ENCODE assay signal across 18 cellular contexts in the genomic region with DNA sequence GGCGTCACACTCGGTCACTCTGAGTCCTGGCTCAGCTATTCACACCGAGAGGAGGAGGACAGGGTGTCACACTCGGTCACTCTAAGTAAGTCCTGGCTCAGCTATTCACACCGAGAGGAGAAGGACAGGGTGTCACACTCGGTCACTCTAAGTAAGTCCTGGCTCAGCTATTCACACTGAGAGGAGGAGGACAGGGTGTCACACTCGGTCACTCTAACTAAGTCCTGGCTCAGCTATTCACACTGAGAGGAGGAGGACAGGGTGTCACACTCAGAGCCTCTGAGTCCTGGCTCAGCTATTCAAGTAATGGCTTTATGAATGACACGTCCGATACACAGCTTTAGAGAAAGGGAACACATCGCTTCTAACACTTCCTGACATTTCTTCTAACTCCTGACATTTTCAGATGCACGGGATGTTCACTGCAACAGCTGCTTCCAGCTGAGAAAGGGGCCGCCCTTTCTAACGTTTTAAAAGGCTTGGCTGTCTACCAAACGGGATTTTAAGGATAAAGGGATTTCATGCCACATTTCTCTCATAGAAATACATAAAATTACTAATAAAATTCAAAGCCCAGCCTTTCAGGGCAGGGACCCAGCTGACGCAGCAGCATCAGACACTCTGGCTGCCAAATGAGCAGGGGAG. TPM values are rescaled to one million over a fixed set of nuclear protein-coding genes. Genes with fewer than 3 reads are reported as not detected.
DNase-seq lines count a peak whose midpoint lies in the region; ATAC-seq, FAIRE-seq and TF ChIP-seq lines count a peak whose summit lies in the region.
"Had no signal": no experiment of that assay in that cellular context is flagged by ENCODE, and none has a peak within 500 bp of the region (broad histone marks: within the 10 kb centered on the region; RNA-seq: fewer than 3 reads in every experiment).

No MANE protein-coding gene starts in this region.

- H2BK120ac ChIP-seq in trophoblast cell (ENCODE audit: insufficient read depth, low read length, poor library complexity) = no peak overlapping the region

- peak overlapping the region; percentile 53 for H3K27ac ChIP-seq in hepatocyte
- H3K27ac ChIP-seq in smooth muscle cell (ENCODE audit: low read depth) = no peak overlapping the region
- no peak overlapping the region for H3K27ac ChIP-seq in trophoblast cell (ENCODE audit: low read depth, low read length)
- H3K27ac ChIP-seq: BLaER1 had no signal

- no peak overlapping the region for H3K18ac ChIP-seq in trophoblast cell (ENCODE audit: low read length)

- TF ChIP-seq CTCF in hepatocyte (IDR thresholded peaks at IDR 0.05; ENCODE audit: poor library complexity) (no peak), smooth muscle cell (IDR thresholded peaks at IDR 0.05; ENCODE audit: borderline replicate concordance, insufficient read depth, poor library complexity, severe bottlenecking) (no peak)

- WGBS in hepatocyte (ENCODE audit: low lambda C conversion rate, missing lambda C conversion rate) = 83% methylated on average over 14 of the region's 15 CpGs
- 75% methylated on average over 14 of the region's 15 CpGs for WGBS in smooth muscle cell (ENCODE audit: low lambda C conversion rate)
- no CpG with 5 or more reads among the region's 15 CpGs for WGBS in trophoblast cell (ENCODE audit: extremely low coverage, insufficient coverage, insufficient read length)

- no peak overlapping the region for H3K14ac ChIP-seq in trophoblast cell (ENCODE audit: low read length)

- H3K4me1 ChIP-seq in hepatocyte (ENCODE audit: insufficient read depth) = no peaks in the 10 kb centered on the region
- no peaks in the 10 kb centered on the region for H3K4me1 ChIP-seq in smooth muscle cell (ENCODE audit: low read depth)
- H3K4me1 ChIP-seq in trophoblast cell (ENCODE audit: control insufficient read depth in 1 of 2, insufficient read depth in 2 of 2, low read length in 2 of 2) = no peaks in the 10 kb centered on the region

- H3K9me2 ChIP-seq in hepatocyte (replicated peaks; ENCODE audit: insufficient read depth) = no peaks in the 10 kb centered on the region

- H3K4ac ChIP-seq in trophoblast cell (ENCODE audit: low read depth, low read length) = no peak overlapping the region

- no peak overlapping the region for H2BK5ac ChIP-seq in trophoblast cell (ENCODE audit: low read depth, low read length, poor library complexity)

- H3K4me3 ChIP-seq in hepatocyte = no peak overlapping the region
- H3K4me3 ChIP-seq in smooth muscle cell = no peak overlapping the region
- H3K4me3 ChIP-seq in trophoblast cell (ENCODE audit: low read depth, low read length) = no peak overlapping the region
- H3K4me3 ChIP-seq: BLaER1 had no signal

- H4K8ac ChIP-seq in trophoblast cell (ENCODE audit: low read depth, low read length) = no peak overlapping the region

- no peak for ATAC-seq in activated T-helper 17 cell treated with anti-CD3 and anti-CD28 coated beads, Interleukin-2, amount 50 U/mL, for 72 hours (replicated peaks)
- ATAC-seq in GM21786 (IDR thresholded peaks at IDR 0.05; ENCODE audit: unreplicated experiment) = no peak

- H3K79me1 ChIP-seq in trophoblast cell (ENCODE audit: low read length) = no peaks in the 10 kb centered on the region

- H3K9me3 ChIP-seq in hepatocyte (ENCODE audit: low read depth) (no peaks in the 10 kb centered on the region), smooth muscle cell (replicated peaks; ENCODE audit: low read depth) (no peaks in the 10 kb centered on the region), trophoblast cell (ENCODE audit: insufficient read depth, low read depth, low read length) (peaks cover 4% of the 10 kb centered on the region)
- H3K9me3 ChIP-seq: BLaER1 had no signal

- no peak overlapping the region for H4K91ac ChIP-seq in trophoblast cell (ENCODE audit: low read depth, low read length)

- peaks cover 54% of the 10 kb centered on the region for H3K36me3 Mint-ChIP-seq in activated T-helper 17 cell treated with anti-CD3 and anti-CD28 coated beads, Interleukin-2, amount 50 U/mL, for 72 hours (ENCODE audit: low read depth)

- H3K79me2 ChIP-seq in hepatocyte = peaks cover 8% of the 10 kb centered on the region
- H3K79me2 ChIP-seq in smooth muscle cell (ENCODE audit: low read depth) = no peaks in the 10 kb centered on the region
- H3K79me2 ChIP-seq in trophoblast cell (ENCODE audit: control insufficient read depth, insufficient read depth, low read length, poor library complexity) = no peaks in the 10 kb centered on the region

- no peak overlapping the region for H2AK5ac ChIP-seq in trophoblast cell (ENCODE audit: low read length)

- peak overlapping the region; percentile 38 for H3K27ac Mint-ChIP-seq in activated T-helper 17 cell treated with anti-CD3 and anti-CD28 coated beads, Interleukin-2, amount 50 U/mL, for 72 hours

- no peaks in the 10 kb centered on the region for H3K4me1 Mint-ChIP-seq in activated T-helper 17 cell treated with anti-CD3 and anti-CD28 coated beads, Interleukin-2, amount 50 U/mL, for 72 hours

- H3K27me3 ChIP-seq in hepatocyte (no peaks in the 10 kb centered on the region), smooth muscle cell (ENCODE audit: low read depth) (no peaks in the 10 kb centered on the region), trophoblast cell (ENCODE audit: insufficient read depth, low read length) (no peaks in the 10 kb centered on the region)
- H3K27me3 ChIP-seq: BLaER1 had no signal

- H3F3A ChIP-seq in smooth muscle cell (ENCODE audit: low read depth) = no peaks in the 10 kb centered on the region

- no peak for FAIRE-seq in GM19239 (lab: Jason Lieb, UNC)
- FAIRE-seq: HTR-8/SVneo had no signal

- H3K4me2 ChIP-seq in hepatocyte = no peak overlapping the region
- H3K4me2 ChIP-seq in smooth muscle cell = peak overlapping the region; percentile 18
- H3K4me2 ChIP-seq in trophoblast cell (ENCODE audit: low read length) = no peak overlapping the region
- H3K4me2 ChIP-seq: BLaER1 had no signal

- peak; percentile 26 for DNase-seq in EH (ENCODE audit: low read depth)
- DNase-seq in hepatocyte (ENCODE audit: low spot score) = peak; percentile 61
- DNase-seq in smooth muscle cell (lab: John Stamatoyannopoulos, UW; ENCODE audit: unreplicated experiment) = no peak
- no peak for DNase-seq in SW 1271 (lab: John Stamatoyannopoulos, UW)
- DNase-seq in trophoblast cell = no peak
- DNase-seq in GM19239 (ENCODE audit: insufficient read length, low spot score) = no peak
- DNase-seq: activated CD8-positive, alpha-beta memory T cell treated with anti-CD3 and anti-CD28 coated beads, Interleukin-2, amount 50 U/mL, for 4 hours; activated naive CD4-positive, alpha-beta T cell treated with anti-CD3 and anti-CD28 coated beads, Interleukin-2, amount 50 U/mL, for 16 hours; DND-41; NCI-H226 had no signal

- H3K27me3 Mint-ChIP-seq in activated T-helper 17 cell treated with anti-CD3 and anti-CD28 coated beads, Interleukin-2, amount 50 U/mL, for 72 hours = no peaks in the 10 kb centered on the region
- H3K27me3 Mint-ChIP-seq: central memory CD8-positive, alpha-beta T cell had no signal

- H4K12ac ChIP-seq in trophoblast cell (ENCODE audit: low read depth, low read length) = no peak overlapping the region

- H4K20me1 ChIP-seq in hepatocyte (ENCODE audit: insufficient read depth, poor library complexity, severe bottlenecking) (no peaks in the 10 kb centered on the region), smooth muscle cell (ENCODE audit: low read depth) (peaks cover 50% of the 10 kb centered on the region)

- H3K23ac ChIP-seq in trophoblast cell (ENCODE audit: low read length) = no peak overlapping the region

- no peaks in the 10 kb centered on the region for H3K9me3 Mint-ChIP-seq in activated T-helper 17 cell treated with anti-CD3 and anti-CD28 coated beads, Interleukin-2, amount 50 U/mL, for 72 hours
- H3K9me3 Mint-ChIP-seq: central memory CD8-positive, alpha-beta T cell; neural crest cell had no signal

- H2AFZ ChIP-seq in hepatocyte = no peak overlapping the region
- no peak overlapping the region for H2AFZ ChIP-seq in smooth muscle cell (ENCODE audit: low read depth)
- no peak overlapping the region for H2AFZ ChIP-seq in trophoblast cell (ENCODE audit: insufficient read depth, low read length, poor library complexity)

- H3K36me3 ChIP-seq in hepatocyte (replicated peaks; ENCODE audit: insufficient read depth, low read depth) (no peaks in the 10 kb centered on the region), smooth muscle cell (ENCODE audit: low read depth) (no peaks in the 10 kb centered on the region), trophoblast cell (ENCODE audit: control insufficient read depth in 1 of 2, insufficient read depth in 2 of 2, low read length in 2 of 2) (peaks cover 38 to 44% of the 10 kb centered on the region in 2 experiments)

- H3K9ac ChIP-seq in smooth muscle cell (ENCODE audit: low read depth) (no peak overlapping the region), trophoblast cell (ENCODE audit: low read length) (no peak overlapping the region)
- H3K9ac ChIP-seq: BLaER1 had no signal

- no peak overlapping the region for H3K4me3 Mint-ChIP-seq in activated T-helper 17 cell treated with anti-CD3 and anti-CD28 coated beads, Interleukin-2, amount 50 U/mL, for 72 hours
- H3K4me3 Mint-ChIP-seq: central memory CD8-positive, alpha-beta T cell; neural crest cell had no signal

- H2BK12ac ChIP-seq in trophoblast cell (ENCODE audit: low read length) = no peak overlapping the region

RNA-seq across cellular contexts. Expression of a gene that starts 28.1 kb away (rescaled TPM):
- 1 to 10 TPM in 1 of 2 donors, under 1 TPM in 1; 0.48 to 3.8 TPM for total RNA-seq in activated T-helper 17 cell treated with anti-CD3 and anti-CD28 coated beads, Interleukin-2, amount 50 U/mL, for 72 hours
- total RNA-seq in hepatocyte (not detected in 2 replicates), smooth muscle cell (not detected in 2 replicates)
- polyA plus RNA-seq in hepatocyte (1.1 and 2.9 TPM in 2 replicates), smooth muscle cell (2.7 and 3.1 TPM in 2 replicates)
- 1.0 and 1.1 TPM in 2 replicates for polyA plus RNA-seq in trophoblast cell (2013)
- total RNA-seq: temporal lobe had no signal

RNA-seq across cellular contexts. Expression of a gene that starts 29.8 kb away (rescaled TPM):
- 10 to 100 TPM; 43.2 to 56.0 TPM for total RNA-seq in activated T-helper 17 cell treated with anti-CD3 and anti-CD28 coated beads, Interleukin-2, amount 50 U/mL, for 72 hours
- 27.2 and 41.5 TPM in 2 replicates for total RNA-seq in hepatocyte
- polyA plus RNA-seq in hepatocyte = 59.1 and 75.1 TPM in 2 replicates
- total RNA-seq in smooth muscle cell = 18.7 and 19.0 TPM in 2 replicates
- polyA plus RNA-seq in smooth muscle cell = 39.2 and 61.5 TPM in 2 replicates
- 24.6 and 25.8 TPM in 2 replicates for polyA plus RNA-seq in trophoblast cell (2013)

RNA-seq across cellular contexts. Expression of a gene that starts 30.4 kb away (rescaled TPM):
- 10 to 100 TPM; 11.7 to 14.6 TPM for total RNA-seq in activated T-helper 17 cell treated with anti-CD3 and anti-CD28 coated beads, Interleukin-2, amount 50 U/mL, for 72 hours
- total RNA-seq in hepatocyte (23.8 and 26.7 TPM in 2 replicates), smooth muscle cell (5.5 and 9.0 TPM in 2 replicates)
- polyA plus RNA-seq in hepatocyte (35.5 and 38.1 TPM in 2 replicates), smooth muscle cell (14.3 and 24.3 TPM in 2 replicates)
- 22.2 and 23.0 TPM in 2 replicates for polyA plus RNA-seq in trophoblast cell (2013)

RNA-seq across cellular contexts. Expression of a gene that starts 38.2 kb away (rescaled TPM):
- total RNA-seq in activated T-helper 17 cell treated with anti-CD3 and anti-CD28 coated beads, Interleukin-2, amount 50 U/mL, for 72 hours = not detected
- total RNA-seq in hepatocyte = not detected in 2 replicates
- 20.5 and 21.7 TPM in 2 replicates for polyA plus RNA-seq in hepatocyte
- total RNA-seq in smooth muscle cell = not detected in 2 replicates
- polyA plus RNA-seq in smooth muscle cell = 1.4 and 2.2 TPM in 2 replicates
- 0.48 and 0.56 TPM in 2 replicates for polyA plus RNA-seq in trophoblast cell (2013)
- total RNA-seq: lower leg skin, neural crest cell, temporal lobe had no signal

RNA-seq across cellular contexts. Expression of a gene that starts 40.4 kb away (rescaled TPM):
- total RNA-seq in activated T-helper 17 cell treated with anti-CD3 and anti-CD28 coated beads, Interleukin-2, amount 50 U/mL, for 72 hours = not detected
- total RNA-seq in hepatocyte (91.5 and 114 TPM in 2 replicates), smooth muscle cell (not detected in 2 replicates)
- polyA plus RNA-seq in hepatocyte (142 and 166 TPM in 2 replicates), smooth muscle cell (0.37 TPM in 1 of 2 replicates, not detected in the other)
- 0.03 and 0.04 TPM in 2 replicates for polyA plus RNA-seq in trophoblast cell (2013)
- total RNA-seq: lower leg skin, neural crest cell, temporal lobe had no signal

Comparison
In these comparisons a context has a peak if more than half of its experiments do, and no peak if none do; other contexts are left out.
1. DNase-seq: peak in EH (single experiment) and hepatocyte (single experiment); none in smooth muscle cell (single experiment), SW 1271 (0 of 2), trophoblast cell (0 of 2) and GM19239 (single experiment).